14 cellular contexts compared by ENCODE assay signal in genomic region chr1:227559926-227560325, GRCh38.
"Had no signal": no experiment of that assay in that cellular context is flagged by ENCODE, and none has a peak within 500 bp of the region (broad histone marks: within the 10 kb centered on the region; RNA-seq: fewer than 3 reads in every experiment).

No MANE protein-coding gene starts in this region.

- H3K27ac ChIP-seq: sigmoid colon, vagina had no signal

- DNase-seq: activated CD4-positive, alpha-beta memory T cell treated with anti-CD3 and anti-CD28 coated beads, Interleukin-2, amount 10 ng/mL, durations not matched to agents 7 days and 5 days; activated CD4-positive, CD25-positive, alpha-beta regulatory T cell treated with anti-CD3 and anti-CD28 coated beads, Interleukin-2, amount 50 U/mL, for 72 hours; amniotic stem cell; cortex of kidney; effector memory CD8-positive, alpha-beta T cell; hippocampal formation; kidney glomerular epithelial cell; sigmoid colon; stimulated activated CD4-positive, alpha-beta T cell treated with anti-CD3 and anti-CD28 coated beads, Interleukin-2, amount 100 ng/mL, for 24 hours; tibial artery had no signal

- H3K27ac Mint-ChIP-seq: activated CD4-positive, alpha-beta memory T cell treated with anti-CD3 and anti-CD28 coated beads, Interleukin-2, amount 10 ng/mL, durations not matched to agents 7 days and 5 days; brain; progenitor cell of endocrine pancreas had no signal

- H3K27me3 ChIP-seq: vagina had no signal

- ATAC-seq: effector memory CD8-positive, alpha-beta T cell had no signal

- H3K9me3 Mint-ChIP-seq: central memory CD8-positive, alpha-beta T cell; effector memory CD8-positive, alpha-beta T cell had no signal

- H3K9me3 ChIP-seq: sigmoid colon, tibial artery, vagina had no signal

- H3K4me3 Mint-ChIP-seq: activated CD4-positive, alpha-beta memory T cell treated with anti-CD3 and anti-CD28 coated beads, Interleukin-2, amount 10 ng/mL, durations not matched to agents 7 days and 5 days; brain; central memory CD8-positive, alpha-beta T cell had no signal

- H3K27me3 Mint-ChIP-seq: central memory CD8-positive, alpha-beta T cell had no signal

- H3K36me3 ChIP-seq: sigmoid colon, tibial artery, vagina had no signal
